ENCODE assay signal across 8 cellular contexts in the genomic region with DNA sequence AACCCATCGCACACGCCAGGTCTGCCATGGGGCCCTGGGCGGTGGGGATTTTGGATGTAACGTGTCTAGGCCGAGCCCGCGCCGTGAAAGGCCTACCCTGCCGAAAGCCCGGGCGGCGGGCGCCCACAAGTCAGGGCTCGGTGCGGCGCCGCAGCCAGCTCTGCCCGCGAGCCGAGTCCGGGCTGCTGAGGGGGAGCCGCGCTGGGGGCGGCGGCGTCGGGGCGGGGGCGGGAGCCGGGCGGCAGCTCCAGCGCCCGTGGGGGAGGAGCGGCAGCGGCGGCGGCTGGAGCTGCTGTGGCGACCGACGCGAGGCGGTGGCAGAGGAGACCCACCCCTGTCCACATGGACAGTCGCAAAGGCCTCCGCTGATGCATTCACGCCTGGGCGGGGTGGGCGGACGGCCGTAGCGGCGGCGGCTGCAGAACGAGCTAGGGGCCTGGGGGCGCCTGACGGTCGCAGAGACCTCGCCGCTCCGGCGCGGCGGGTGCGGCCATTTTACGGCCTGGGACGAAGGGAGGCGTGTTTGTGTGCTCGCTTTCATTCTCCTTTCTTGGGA. TPM values are rescaled to one million over a fixed set of nuclear protein-coding genes. Genes with fewer than 3 reads are reported as not detected.
A peak's percentile ranks its signal among the peaks of the same experiment; 100 is the strongest.
DNase-seq lines count a peak whose midpoint lies in the region; ATAC-seq and TF ChIP-seq lines count a peak whose summit lies in the region.

A gene with protein sequence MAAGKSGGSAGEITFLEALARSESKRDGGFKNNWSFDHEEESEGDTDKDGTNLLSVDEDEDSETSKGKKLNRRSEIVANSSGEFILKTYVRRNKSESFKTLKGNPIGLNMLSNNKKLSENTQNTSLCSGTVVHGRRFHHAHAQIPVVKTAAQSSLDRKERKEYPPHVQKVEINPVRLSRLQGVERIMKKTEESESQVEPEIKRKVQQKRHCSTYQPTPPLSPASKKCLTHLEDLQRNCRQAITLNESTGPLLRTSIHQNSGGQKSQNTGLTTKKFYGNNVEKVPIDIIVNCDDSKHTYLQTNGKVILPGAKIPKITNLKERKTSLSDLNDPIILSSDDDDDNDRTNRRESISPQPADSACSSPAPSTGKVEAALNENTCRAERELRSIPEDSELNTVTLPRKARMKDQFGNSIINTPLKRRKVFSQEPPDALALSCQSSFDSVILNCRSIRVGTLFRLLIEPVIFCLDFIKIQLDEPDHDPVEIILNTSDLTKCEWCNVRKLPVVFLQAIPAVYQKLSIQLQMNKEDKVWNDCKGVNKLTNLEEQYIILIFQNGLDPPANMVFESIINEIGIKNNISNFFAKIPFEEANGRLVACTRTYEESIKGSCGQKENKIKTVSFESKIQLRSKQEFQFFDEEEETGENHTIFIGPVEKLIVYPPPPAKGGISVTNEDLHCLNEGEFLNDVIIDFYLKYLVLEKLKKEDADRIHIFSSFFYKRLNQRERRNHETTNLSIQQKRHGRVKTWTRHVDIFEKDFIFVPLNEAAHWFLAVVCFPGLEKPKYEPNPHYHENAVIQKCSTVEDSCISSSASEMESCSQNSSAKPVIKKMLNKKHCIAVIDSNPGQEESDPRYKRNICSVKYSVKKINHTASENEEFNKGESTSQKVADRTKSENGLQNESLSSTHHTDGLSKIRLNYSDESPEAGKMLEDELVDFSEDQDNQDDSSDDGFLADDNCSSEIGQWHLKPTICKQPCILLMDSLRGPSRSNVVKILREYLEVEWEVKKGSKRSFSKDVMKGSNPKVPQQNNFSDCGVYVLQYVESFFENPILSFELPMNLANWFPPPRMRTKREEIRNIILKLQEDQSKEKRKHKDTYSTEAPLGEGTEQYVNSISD (plus strand): TSS at position 273 of the 556 bp plus-strand sequence. CDS start 645 bp downstream, outside the sequence.

- TF ChIP-seq EP300 in esophagus muscularis mucosa (IDR thresholded peaks at IDR 0.05): no peak

- no peaks in the 10 kb centered on the region for H3K27me3 ChIP-seq in Panc1 (ENCODE audit: control insufficient read depth, insufficient read depth, low read length)
- H3K27me3 ChIP-seq in esophagus muscularis mucosa: no peaks in the 10 kb centered on the region

- H3K27ac Mint-ChIP-seq in Calu3 (ENCODE audit: unreplicated experiment): peak within 1 kb of the TSS; percentile 81

- TF ChIP-seq CTCF in Calu3 (IDR thresholded peaks at IDR 0.05; ENCODE audit: unreplicated experiment): no peak
- no peak for TF ChIP-seq CTCF in Panc1 (IDR thresholded peaks at IDR 0.05)
- TF ChIP-seq CTCF in esophagus muscularis mucosa (IDR thresholded peaks at IDR 0.05): no peak

- no peaks in the 10 kb centered on the region for H3K27me3 Mint-ChIP-seq in Calu3 (ENCODE audit: unreplicated experiment)

- H3K36me3 Mint-ChIP-seq in Calu3 (ENCODE audit: insufficient read depth, unreplicated experiment): peaks cover 26% of the 10 kb centered on the region

- POLR2A ChIA-PET in Panc1 (lab: Charles Lee): interaction anchor here (0.6 to 0.8 kb wide), 2 partner anchors 89 to 327 kb away, joined by 4 read pairs; no protein-coding TSS in a partner anchor

- BruUV-seq in Calu3 (replicated peaks; lab: Mats Ljungman, UMichigan) (no TSS peak), Panc1 (replicated peaks; lab: Mats Ljungman, UMichigan) (no TSS peak)

- intact Hi-C loops in Calu3 (cut with micrococcal nuclease; ENCODE audit: unreplicated experiment) (loop anchor here (5.0 kb wide), 1 partner anchor 151 kb away; no protein-coding TSS in a partner anchor), Panc1 (cut with micrococcal nuclease; ENCODE audit: unreplicated experiment) (no loop called here), esophagus muscularis mucosa (cut with DNase I) (loop anchor here (10.0 kb wide), 1 partner anchor 327 kb away; no protein-coding TSS in a partner anchor)

- peak within 1 kb of the TSS; percentile 81 for H3K4me3 Mint-ChIP-seq in Calu3 (ENCODE audit: low read depth, unreplicated experiment)

- no peaks in the 10 kb centered on the region for H3K9me3 Mint-ChIP-seq in Calu3 (ENCODE audit: low read depth, unreplicated experiment)

- DNase-seq in Calu3: peak; percentile 81
- peak; percentile 43 for DNase-seq in HPDE6-E6E7 (ENCODE audit: extremely low spot score)
- DNase-seq in Panc1 (ENCODE audit: low read depth, low spot score): no peak
- DNase-seq in activated T-cell treated with anti-CD3 and anti-CD28 coated beads, Interleukin-2, amount 50 U/mL, for 48 hours: peak; percentile 82 to 83
- DNase-seq in esophagus muscularis mucosa (ENCODE audit: extremely low spot score): peak; percentile 93
- DNase-seq in myocyte (ENCODE audit: low read depth): peak; percentile 89
- peak; percentile 51 to 77 for DNase-seq in stimulated activated CD8-positive, alpha-beta memory T cell treated with anti-CD3 and anti-CD28 coated beads, Interleukin-7, amount 100 ng/mL, for 4 hours (ENCODE audit: low read depth in 2 of 2)

- H3K36me3 ChIP-seq in Panc1 (ENCODE audit: control insufficient read depth, insufficient read depth, low read length): peaks cover 2% of the 10 kb centered on the region; the same call in 1 of the 2 replicates
- H3K36me3 ChIP-seq in esophagus muscularis mucosa: no peaks in the 10 kb centered on the region

- peaks cover 17% of the 10 kb centered on the region for H3K4me1 Mint-ChIP-seq in Calu3 (ENCODE audit: low read depth, unreplicated experiment)

- TF ChIP-seq POLR2A in esophagus muscularis mucosa (IDR thresholded peaks at IDR 0.05; ENCODE audit: low read depth): peak; percentile 48

- peak within 1 kb of the TSS; percentile 95 for H3K27ac ChIP-seq in Panc1 (ENCODE audit: low read length)
- H3K27ac ChIP-seq in esophagus muscularis mucosa (replicated peaks in 1 of 4): peak within 1 kb of the TSS; percentile 96 to 100 (median 96)

- WGBS in esophagus muscularis mucosa: 0% methylated on average over 3 of the region's 67 CpGs

- CTCF ChIA-PET in Calu3 (lab: Charles Lee): interaction anchor here (0.6 to 1.0 kb wide), 3 partner anchors 21 to 254 kb away, joined by 3 to 4 read pairs (median 3); no protein-coding TSS in a partner anchor
- CTCF ChIA-PET in Panc1 (lab: Charles Lee): no interaction called here

- ATAC-seq in GM19468 (IDR thresholded peaks at IDR 0.05; ENCODE audit: extremely low read depth, unreplicated experiment) (peak; percentile 57), Panc1 (peak; percentile 95)

- H3K4me1 ChIP-seq in Panc1 (ENCODE audit: control insufficient read depth, insufficient read depth, low read length) (peaks cover 6% of the 10 kb centered on the region; the same call in 1 of the 2 replicates), esophagus muscularis mucosa (peaks cover 15 to 69% (median 65%) of the 10 kb centered on the region in 4 donors)

- H3K9me3 ChIP-seq in Panc1 (ENCODE audit: control insufficient read depth, insufficient read depth, low read depth, low read length) (no peaks in the 10 kb centered on the region), esophagus muscularis mucosa (no peaks in the 10 kb centered on the region)

- H3K4me3 ChIP-seq in Panc1 (ENCODE audit: low read depth in 2 of 2, low read length in 2 of 2) (peak within 1 kb of the TSS; percentile 90 to 96), esophagus muscularis mucosa (peak within 1 kb of the TSS; percentile 87 to 95 (median 92))

- in situ Hi-C loops in Panc1 (cut with HindIII; ENCODE audit: low pct_unique_long_range_greater_than_20kb, low sequenced_read_pairs): no loop called here

RNA-seq across cellular contexts. Expression of the gene that starts here (rescaled TPM):
- total RNA-seq in Calu3 (2022): 76.2 and 93.6 TPM in 2 replicates
- total RNA-seq in Panc1 (2021; ENCODE audit: unreplicated experiment): 58.7 TPM
- 25.7 TPM for polyA plus RNA-seq in Panc1 (2012; ENCODE audit: insufficient read length)
- 100 to 1,000 TPM in 3 of 4 donors, 10 to 100 TPM in 1; 91.8 to 145 (median 107) TPM for total RNA-seq in esophagus muscularis mucosa
- total RNA-seq in myocyte: 64.5 and 72.6 TPM in 2 replicates
- 20.2 TPM for polyA plus RNA-seq in myocyte (2012)
